Comparison of ENCODE assay signal across 8 cellular contexts in genomic region chr2:95402370-95403203, GRCh38. TPM values are rescaled to one million over a fixed set of nuclear protein-coding genes. Genes with fewer than 3 reads are reported as not detected.
A peak's percentile ranks its signal among the peaks of the same experiment; 100 is the strongest.
DNase-seq lines count a peak whose midpoint lies in the region; ATAC-seq and TF ChIP-seq lines count a peak whose summit lies in the region.

Gene FAHD2A, plus strand, starts transcription at chr2:95402708. Its CDS starts 2,851 bp downstream, at chr2:95405559.

- peak; percentile 75 for DNase-seq in CMK (ENCODE audit: low read depth)
- peak; percentile 96 for DNase-seq in GM20000 (ENCODE audit: low spot score)
- DNase-seq in HS-5 (ENCODE audit: low read depth): peak; percentile 55
- DNase-seq in NK-92 (lab: John Stamatoyannopoulos, UW; ENCODE audit: unreplicated experiment): peak; percentile 38
- peak; percentile 75 to 95 for DNase-seq in activated CD8-positive, alpha-beta memory T cell treated with anti-CD3 and anti-CD28 coated beads for 1 hour (ENCODE audit: extremely low read depth in 1 of 2, low read depth in 1 of 2)
- peak; percentile 99 for DNase-seq in lower lobe of right lung
- DNase-seq in stimulated activated CD4-positive, alpha-beta T cell treated with anti-CD3 and anti-CD28 coated beads, TNF-alpha, amount 100 ng/mL, for 24 hours (ENCODE audit: low read depth in 3 of 3): peak; percentile 91 to 97 (median 93)

- no peaks in the 10 kb centered on the region for H3K9me3 ChIP-seq in ectodermal cell (ENCODE audit: control insufficient read depth, low read length)
- no peaks in the 10 kb centered on the region for H3K9me3 ChIP-seq in lower lobe of right lung

- H3K27ac ChIP-seq in ectodermal cell (ENCODE audit: insufficient read depth, low read depth, low read length, poor library complexity, severe bottlenecking): no peak within 1 kb of the TSS
- peak within 1 kb of the TSS; percentile 94 for H3K27ac ChIP-seq in lower lobe of right lung

- H3K36me3 ChIP-seq in ectodermal cell (ENCODE audit: control insufficient read depth, insufficient read depth, low read length): no peaks in the 10 kb centered on the region
- H3K36me3 ChIP-seq in lower lobe of right lung: peaks cover 7% of the 10 kb centered on the region

- 0 to 1% methylated on average over 64 of the region's 64 CpGs for WGBS in ectodermal cell, 2 experiments

- H3K4me3 ChIP-seq in ectodermal cell (ENCODE audit: insufficient read depth, low read depth, low read length) (peak within 1 kb of the TSS; percentile 67), lower lobe of right lung (peak within 1 kb of the TSS; percentile 94)

- H3K27me3 ChIP-seq in ectodermal cell (ENCODE audit: control insufficient read depth, insufficient read depth, low read length, poor library complexity, severe bottlenecking): no peaks in the 10 kb centered on the region
- no peaks in the 10 kb centered on the region for H3K27me3 ChIP-seq in lower lobe of right lung (ENCODE audit: low read depth)

- TF ChIP-seq CTCF in GM20000 (IDR thresholded peaks at IDR 0.05; ENCODE audit: extremely low read depth, missing control alignments): no peak
- no peak for TF ChIP-seq CTCF in lower lobe of right lung (IDR thresholded peaks at IDR 0.05)

- intact Hi-C loops in lower lobe of right lung (cut with DNase I): no loop called here

- peaks cover under 1% of the 10 kb centered on the region for H3K4me1 ChIP-seq in ectodermal cell (ENCODE audit: control insufficient read depth, insufficient read depth, low read length)
- H3K4me1 ChIP-seq in lower lobe of right lung: peaks cover 17% of the 10 kb centered on the region

- peak; percentile 98 to 99 for ATAC-seq in lower lobe of right lung

RNA-seq across cellular contexts. Expression of gene FAHD2A, which starts in this region (rescaled TPM):
- polyA plus RNA-seq in ectodermal cell (2013, experiment 1 of 4): 27.4 TPM
- polyA plus RNA-seq in ectodermal cell (2013, experiment 2 of 4): 26.5 TPM
- polyA plus RNA-seq in ectodermal cell (2013, experiment 3 of 4): 25.3 TPM
- polyA plus RNA-seq in ectodermal cell (2013, experiment 4 of 4): 28.1 TPM
- total RNA-seq in lower lobe of right lung: 19.4 TPM

Comparison
In these comparisons a context has a peak if more than half of its experiments do, and no peak if none do; other contexts are left out.
1. DNase-seq: peak in every context shown above with its lines; median percentile 99 in lower lobe of right lung; 96 in GM20000; 93 in stimulated activated CD4-positive, alpha-beta T cell treated with anti-CD3 and anti-CD28 coated beads, TNF-alpha, amount 100 ng/mL, for 24 hours; 85 in activated CD8-positive, alpha-beta memory T cell treated with anti-CD3 and anti-CD28 coated beads for 1 hour; 75 in CMK; 55 in HS-5; 38 in NK-92.